ENCODE assay signal across 8 cellular contexts in the genomic region with DNA sequence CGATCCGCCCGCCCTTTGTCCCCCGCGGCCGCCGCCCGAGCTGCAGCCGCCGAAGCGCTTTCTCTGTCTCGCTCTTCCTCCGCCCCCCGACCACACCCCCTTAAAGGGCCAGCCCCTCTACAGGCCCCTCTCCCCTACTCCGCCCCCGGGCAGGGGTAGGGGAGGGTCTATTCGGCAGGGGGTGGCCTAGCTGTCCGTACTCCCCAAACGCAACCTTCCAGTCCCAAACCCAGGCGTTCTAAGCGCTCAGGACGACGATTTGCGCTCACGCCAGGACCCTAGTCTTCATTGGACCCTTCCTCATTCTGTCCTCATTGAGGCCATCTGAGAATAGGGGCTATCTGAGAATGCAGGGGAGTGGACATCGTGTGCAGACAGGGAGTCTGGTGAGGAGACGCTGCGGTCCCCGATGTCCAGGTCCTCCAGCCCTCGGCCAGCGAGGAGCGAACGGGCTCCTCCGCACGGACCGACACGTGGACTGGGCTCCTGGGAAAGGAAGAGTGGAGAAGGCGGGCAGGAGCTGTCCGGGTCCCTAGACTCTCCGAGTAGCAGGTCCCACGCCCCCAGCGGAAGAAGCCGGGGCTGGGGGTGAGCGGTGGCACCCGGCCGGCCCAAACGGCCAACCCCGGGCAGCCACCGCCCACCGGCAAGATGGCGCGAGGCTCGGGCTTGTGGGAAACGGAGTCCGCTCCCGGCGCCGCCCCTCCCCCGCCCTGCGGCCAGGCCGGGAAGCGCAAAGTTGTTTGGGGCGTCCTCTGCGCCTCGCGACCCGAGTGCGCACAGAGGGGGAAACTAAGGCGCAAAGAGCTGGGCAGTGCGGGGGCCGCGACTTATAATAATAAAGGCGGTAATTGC. TPM values are rescaled to one million over a fixed set of nuclear protein-coding genes. Genes with fewer than 3 reads are reported as not detected.
DNase-seq lines count a peak whose midpoint lies in the region; ATAC-seq and TF ChIP-seq lines count a peak whose summit lies in the region.

A gene with protein sequence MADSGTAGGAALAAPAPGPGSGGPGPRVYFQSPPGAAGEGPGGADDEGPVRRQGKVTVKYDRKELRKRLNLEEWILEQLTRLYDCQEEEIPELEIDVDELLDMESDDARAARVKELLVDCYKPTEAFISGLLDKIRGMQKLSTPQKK (minus strand): TSS at position 70 of the 855 bp plus-strand sequence. CDS start 270 bp downstream, outside the sequence.

- intact Hi-C loops in heart right ventricle (cut with DNase I): loop anchor here in 2 of 10 donors (2.0 to 5.0 kb wide), 2 partner anchors 55 to 58 kb away; a partner anchor contains a TSS

- peak within 1 kb of the TSS; percentile 78 for H4K12ac ChIP-seq in trophoblast cell (ENCODE audit: low read depth, low read length)

- no peak within 1 kb of the TSS for H3K4ac ChIP-seq in H9 (ENCODE audit: low read depth, low read length)
- peak within 1 kb of the TSS; percentile 89 for H3K4ac ChIP-seq in trophoblast cell (ENCODE audit: low read depth, low read length)

- no peak within 1 kb of the TSS for H2BK15ac ChIP-seq in H9 (ENCODE audit: low read depth, low read length)

- H2AK5ac ChIP-seq in H9 (ENCODE audit: insufficient read length, low read length): no peak within 1 kb of the TSS
- peak within 1 kb of the TSS; percentile 97 for H2AK5ac ChIP-seq in trophoblast cell (ENCODE audit: low read length)

- no peak within 1 kb of the TSS for H3K23ac ChIP-seq in H9 (ENCODE audit: insufficient read length, low read depth, low read length)
- H3K23ac ChIP-seq in trophoblast cell (ENCODE audit: low read length): peak within 1 kb of the TSS; percentile 50

- H3K79me2 ChIP-seq in H9 (ENCODE audit: insufficient read depth, low read length) (peaks cover 9% of the 10 kb centered on the region; the same call in 1 of the 2 replicates), trophoblast cell (ENCODE audit: control insufficient read depth, insufficient read depth, low read length, poor library complexity) (peaks cover 28% of the 10 kb centered on the region)

- peaks cover 25 to 62% (median 29%) of the 10 kb centered on the region in 3 donors for H3K4me1 Mint-ChIP-seq in CD8-positive, alpha-beta memory T cell
- peaks cover 40 to 53% of the 10 kb centered on the region in 2 experiments for H3K4me1 Mint-ChIP-seq in H9
- H3K4me1 Mint-ChIP-seq in T-helper 1 cell treated with Interleukin-12 subunit alpha and Interleukin-12 subunit beta and Interleukin-4 antibody, amounts not matched to agents 30 μg/mL and 1 μg/mL, for 36 hours (ENCODE audit: low read depth): peaks cover 32% of the 10 kb centered on the region

- no peak within 1 kb of the TSS for H2BK120ac ChIP-seq in H9 (ENCODE audit: low read depth, low read length, poor library complexity, severe bottlenecking)
- H2BK120ac ChIP-seq in trophoblast cell (ENCODE audit: insufficient read depth, low read length, poor library complexity): peak within 1 kb of the TSS; percentile 97

- H2BK12ac ChIP-seq in H9 (ENCODE audit: insufficient read length, low read depth, low read length) (no peak within 1 kb of the TSS), trophoblast cell (ENCODE audit: low read length) (peak within 1 kb of the TSS; percentile 93)

- H3K27ac ChIP-seq in CD8-positive, alpha-beta memory T cell (ENCODE audit: low read depth, low read length): peak within 1 kb of the TSS; percentile 67
- H3K27ac ChIP-seq in H9 (ENCODE audit: insufficient read length, low read depth, low read length): no peak within 1 kb of the TSS
- peak within 1 kb of the TSS; percentile 66 to 96 (median 92) for H3K27ac ChIP-seq in heart right ventricle
- H3K27ac ChIP-seq in trophoblast cell (ENCODE audit: low read depth, low read length): peak within 1 kb of the TSS; percentile 94

- H3K18ac ChIP-seq in H9 (ENCODE audit: insufficient read length, low read depth, low read length): peak within 1 kb of the TSS; percentile 33
- peak within 1 kb of the TSS; percentile 91 for H3K18ac ChIP-seq in trophoblast cell (ENCODE audit: low read length)

- H2BK5ac ChIP-seq in H9 (ENCODE audit: insufficient read length, low read length) (no peak within 1 kb of the TSS), trophoblast cell (ENCODE audit: low read depth, low read length, poor library complexity) (peak within 1 kb of the TSS; percentile 41)

- WGBS in H9 (ENCODE audit: extremely low coverage, insufficient read length, low lambda C conversion rate): no CpG with 5 or more reads among the region's 73 CpGs
- WGBS in heart right ventricle, 2 donors: 1% methylated on average over 64 to 73 of the region's 73 CpGs
- no CpG with 5 or more reads among the region's 73 CpGs for WGBS in trophoblast cell (ENCODE audit: extremely low coverage, insufficient coverage, insufficient read length)

- TF ChIP-seq CTCF in H9 (conservative IDR thresholded peaks at IDR 0.05): peak; percentile 39; the same call in 2 of the 3 replicates
- TF ChIP-seq CTCF in heart right ventricle (IDR thresholded peaks at IDR 0.05): peak in 5 of 9 donors; percentile 8 to 34 (median 24)

- peak within 1 kb of the TSS; percentile 83 to 96 (median 86) for H3K4me3 Mint-ChIP-seq in CD8-positive, alpha-beta memory T cell
- peak within 1 kb of the TSS; percentile 88 to 94 for H3K4me3 Mint-ChIP-seq in H9
- peak within 1 kb of the TSS; percentile 88 for H3K4me3 Mint-ChIP-seq in T-helper 1 cell treated with Interleukin-12 subunit alpha and Interleukin-12 subunit beta and Interleukin-4 antibody, amounts not matched to agents 30 μg/mL and 1 μg/mL, for 36 hours

- H3K4me2 ChIP-seq in H9 (ENCODE audit: insufficient read depth, insufficient read length, low read length) (peak within 1 kb of the TSS; percentile 99), trophoblast cell (ENCODE audit: low read length) (peak within 1 kb of the TSS; percentile 73)

- H3K56ac ChIP-seq in H9 (ENCODE audit: insufficient read length, low read depth, low read length): no peak within 1 kb of the TSS

- ATAC-seq in heart right ventricle: peak; percentile 65 to 81 (median 76)

- H2BK20ac ChIP-seq in H9 (ENCODE audit: low read depth, low read length, poor library complexity, severe bottlenecking): no peak within 1 kb of the TSS

- no peaks in the 10 kb centered on the region for H3K36me3 ChIP-seq in CD8-positive, alpha-beta memory T cell (ENCODE audit: insufficient read depth, low read length)
- H3K36me3 ChIP-seq in heart right ventricle (peaks cover 0 to 20% (median 0%) of the 10 kb centered on the region in 9 donors), trophoblast cell (ENCODE audit: control insufficient read depth in 1 of 2, insufficient read depth in 2 of 2, low read length in 2 of 2) (peaks cover 19 to 26% of the 10 kb centered on the region in 2 experiments)

- H3K36me3 Mint-ChIP-seq in CD8-positive, alpha-beta memory T cell: peaks cover 0 to 19% (median 0%) of the 10 kb centered on the region in 3 donors
- peaks cover 12 to 22% (median 13%) of the 10 kb centered on the region in 3 experiments; a peak in 6 of 7 replicates for H3K36me3 Mint-ChIP-seq in H9 (ENCODE audit: insufficient read depth in 1 of 3, low read depth in 3 of 3)
- H3K36me3 Mint-ChIP-seq in T-helper 1 cell treated with Interleukin-12 subunit alpha and Interleukin-12 subunit beta and Interleukin-4 antibody, amounts not matched to agents 30 μg/mL and 1 μg/mL, for 36 hours (ENCODE audit: low read depth): no peaks in the 10 kb centered on the region

- H4K8ac ChIP-seq in H9 (replicated peaks; ENCODE audit: insufficient read length, low read depth, low read length) (no peak within 1 kb of the TSS), trophoblast cell (ENCODE audit: low read depth, low read length) (peak within 1 kb of the TSS; percentile 97)

- no peaks in the 10 kb centered on the region for H3K9me3 Mint-ChIP-seq in CD8-positive, alpha-beta memory T cell
- H3K9me3 Mint-ChIP-seq in H9: no peaks in the 10 kb centered on the region; a peak in 1 of 5 replicates
- no peaks in the 10 kb centered on the region for H3K9me3 Mint-ChIP-seq in T-helper 1 cell treated with Interleukin-12 subunit alpha and Interleukin-12 subunit beta and Interleukin-4 antibody, amounts not matched to agents 30 μg/mL and 1 μg/mL, for 36 hours

- POLR2A ChIA-PET in CD8-positive, alpha-beta memory T cell (lab: Charles Lee): interaction anchor here (0.6 to 4.3 kb wide), 12 partner anchors 13 to 1517 kb away, joined by 3 to 44 read pairs (median 8); a partner anchor contains a TSS

- peaks cover 28% of the 10 kb centered on the region for H3K23me2 ChIP-seq in H9 (ENCODE audit: insufficient read length, low read depth, low read length, poor library complexity, severe bottlenecking)

- no peaks in the 10 kb centered on the region for H3K9me3 ChIP-seq in CD8-positive, alpha-beta memory T cell (ENCODE audit: low read length)
- H3K9me3 ChIP-seq in H9 (ENCODE audit: control insufficient read depth, low read depth, low read length) (no peaks in the 10 kb centered on the region), heart right ventricle (no peaks in the 10 kb centered on the region), trophoblast cell (ENCODE audit: insufficient read depth, low read depth, low read length) (peaks cover 4% of the 10 kb centered on the region)

- H3K27me3 ChIP-seq in CD8-positive, alpha-beta memory T cell (ENCODE audit: insufficient read depth, low read length, poor library complexity, severe bottlenecking): no peaks in the 10 kb centered on the region
- H3K27me3 ChIP-seq in H9 (ENCODE audit: insufficient read depth, low read length): no peaks in the 10 kb centered on the region
- H3K27me3 ChIP-seq in heart right ventricle: no peaks in the 10 kb centered on the region
- H3K27me3 ChIP-seq in trophoblast cell (ENCODE audit: insufficient read depth, low read length): no peaks in the 10 kb centered on the region

- peak within 1 kb of the TSS; percentile 79 to 96 (median 88) for H3K27ac Mint-ChIP-seq in CD8-positive, alpha-beta memory T cell
- peak within 1 kb of the TSS; percentile 95 to 98 (median 96) for H3K27ac Mint-ChIP-seq in H9
- peak within 1 kb of the TSS; percentile 79 for H3K27ac Mint-ChIP-seq in T-helper 1 cell treated with Interleukin-12 subunit alpha and Interleukin-12 subunit beta and Interleukin-4 antibody, amounts not matched to agents 30 μg/mL and 1 μg/mL, for 36 hours

- peak within 1 kb of the TSS; percentile 59 for H3K9ac ChIP-seq in H9 (ENCODE audit: extremely low read depth, insufficient read length, low read length)
- H3K9ac ChIP-seq in trophoblast cell (ENCODE audit: low read length): peak within 1 kb of the TSS; percentile 93

- H3K14ac ChIP-seq in H9 (ENCODE audit: insufficient read depth, low read length) (peak within 1 kb of the TSS; percentile 37), trophoblast cell (ENCODE audit: low read length) (peak within 1 kb of the TSS; percentile 97)

- peak; percentile 66 to 86 (median 73) for DNase-seq in CD8-positive, alpha-beta memory T cell
- peak; percentile 95 for DNase-seq in H9
- peak; percentile 64 for DNase-seq in NCI-H1694 (lab: John Stamatoyannopoulos, UW)
- peak in 53 of 56 donors; percentile 36 to 90 (median 73) for DNase-seq in amygdala (lab: John Stamatoyannopoulos, UW)
- peak; percentile 90 to 92 for DNase-seq in heart right ventricle
- DNase-seq in trophoblast cell: peak; percentile 77 to 79
- peak; percentile 88 for DNase-seq in ureter (ENCODE audit: low spot score)

- peak within 1 kb of the TSS; percentile 43 for H2AFZ ChIP-seq in H9 (ENCODE audit: low read length)
- peak within 1 kb of the TSS; percentile 90 for H2AFZ ChIP-seq in trophoblast cell (ENCODE audit: insufficient read depth, low read length, poor library complexity)

- H3K4me3 ChIP-seq in CD8-positive, alpha-beta memory T cell (ENCODE audit: low read length): peak within 1 kb of the TSS; percentile 100
- peak within 1 kb of the TSS; percentile 44 to 90 (median 71) for H3K4me3 ChIP-seq in heart right ventricle
- peak within 1 kb of the TSS; percentile 97 for H3K4me3 ChIP-seq in trophoblast cell (ENCODE audit: low read depth, low read length)

- H3T11ph ChIP-seq in H9 (ENCODE audit: low read length): no peak within 1 kb of the TSS

- peaks cover 42% of the 10 kb centered on the region for H3K4me1 ChIP-seq in CD8-positive, alpha-beta memory T cell (ENCODE audit: insufficient read depth, low read length)
- H3K4me1 ChIP-seq in H9 (ENCODE audit: insufficient read depth, low read length): peaks cover 9% of the 10 kb centered on the region; the same call in 1 of the 2 replicates
- peaks cover 14 to 57% (median 48%) of the 10 kb centered on the region in 9 donors for H3K4me1 ChIP-seq in heart right ventricle
- H3K4me1 ChIP-seq in trophoblast cell (ENCODE audit: control insufficient read depth in 1 of 2, insufficient read depth in 2 of 2, low read length in 2 of 2): peaks cover 25 to 38% of the 10 kb centered on the region in 2 experiments

- H4K20me1 ChIP-seq in H9 (ENCODE audit: control insufficient read depth, insufficient read depth, insufficient read length): no peaks in the 10 kb centered on the region

- H4K5ac ChIP-seq in H9 (ENCODE audit: insufficient read length, low read depth, low read length): no peak within 1 kb of the TSS

- H3K79me1 ChIP-seq in H9 (ENCODE audit: insufficient read depth, low read depth, low read length, poor library complexity, severe bottlenecking) (peaks cover 3% of the 10 kb centered on the region), trophoblast cell (ENCODE audit: low read length) (peaks cover 40% of the 10 kb centered on the region)

- H3K27me3 Mint-ChIP-seq in CD8-positive, alpha-beta memory T cell: no peaks in the 10 kb centered on the region
- no peaks in the 10 kb centered on the region for H3K27me3 Mint-ChIP-seq in H9 (ENCODE audit: low read depth)
- H3K27me3 Mint-ChIP-seq in T-helper 1 cell treated with Interleukin-12 subunit alpha and Interleukin-12 subunit beta and Interleukin-4 antibody, amounts not matched to agents 30 μg/mL and 1 μg/mL, for 36 hours (ENCODE audit: low read depth): no peaks in the 10 kb centered on the region

- CTCF ChIA-PET in CD8-positive, alpha-beta memory T cell (lab: Charles Lee): interaction anchor here (0.9 to 13.4 kb wide), 5 partner anchors 10 to 56 kb away, joined by 4 to 124 read pairs (median 62); a partner anchor contains a TSS

- no peak within 1 kb of the TSS for H4K91ac ChIP-seq in H9 (ENCODE audit: insufficient read length, low read depth, low read length)
- peak within 1 kb of the TSS; percentile 98 for H4K91ac ChIP-seq in trophoblast cell (ENCODE audit: low read depth, low read length)

RNA-seq across cellular contexts. Expression of the gene that starts here (rescaled TPM):
- total RNA-seq in CD8-positive, alpha-beta memory T cell: 100 to 1,000 TPM; 365 to 381 TPM
- 57.3 TPM for polyA plus RNA-seq in CD8-positive, alpha-beta memory T cell
- total RNA-seq in H9 (2021) (358 and 363 TPM in 2 replicates), heart right ventricle (100 to 1,000 TPM in 4 of 10 donors, 10 to 100 TPM in 6; 52.4 to 194 (median 77.2) TPM), ureter (136 TPM)
- polyA plus RNA-seq in heart right ventricle: 100 to 1,000 TPM; 229 to 331 TPM
- polyA plus RNA-seq in trophoblast cell (2013): 390 and 396 TPM in 2 replicates
